Comparison of ENCODE assay signal across 19 cellular contexts in the genomic region with DNA sequence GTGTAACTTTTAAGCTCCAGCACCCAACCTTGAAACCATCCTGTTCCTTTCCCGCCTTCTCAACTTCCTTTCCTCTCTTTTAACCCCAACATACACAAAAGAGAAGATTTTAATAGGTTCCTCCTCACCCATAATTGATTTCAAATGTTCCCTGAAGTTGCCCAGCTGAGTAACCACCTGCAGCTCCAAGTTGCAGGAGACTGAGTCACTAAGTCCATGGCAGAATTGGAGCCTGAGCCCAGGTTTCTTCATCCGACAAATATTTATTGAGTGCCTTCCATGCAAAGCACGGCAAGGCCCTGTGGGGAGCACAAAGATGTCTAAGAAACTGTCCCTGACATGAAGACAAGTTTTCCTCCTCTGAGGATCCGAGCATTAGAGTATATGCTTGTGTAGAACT.
DNase-seq lines count a peak whose midpoint lies in the region; ATAC-seq, FAIRE-seq and TF ChIP-seq lines count a peak whose summit lies in the region.
"Had no signal": no experiment of that assay in that cellular context is flagged by ENCODE, and none has a peak within 500 bp of the region (broad histone marks: within the 10 kb centered on the region; RNA-seq: fewer than 3 reads in every experiment).

No MANE protein-coding gene starts in this region.

- H3K27ac ChIP-seq in K562 (ENCODE audit: extremely low read depth, low read depth, low read length), result no peak overlapping the region
- no peak overlapping the region for H3K27ac ChIP-seq in mesenchymal stem cell (ENCODE audit: low read length, poor library complexity, severe bottlenecking)
- H3K27ac ChIP-seq: BLaER1 had no signal

- no peak overlapping the region for H3K18ac ChIP-seq in mesenchymal stem cell (ENCODE audit: low read depth in 1 of 2, low read length in 2 of 2)

- no peak for TF ChIP-seq RAD21 in K562 (CRISPR knock-in tag; conservative IDR thresholded peaks at IDR 0.05 in 1 of 2, IDR thresholded peaks at IDR 0.05 in 1 of 2)

- H4K8ac ChIP-seq in mesenchymal stem cell (ENCODE audit: low read length), result no peak overlapping the region

- no peak overlapping the region for H3K14ac ChIP-seq in mesenchymal stem cell (ENCODE audit: low read length in 2 of 2)

- H3K4me3 ChIP-seq in K562 (no peak overlapping the region), mesenchymal stem cell (ENCODE audit: insufficient read depth in 1 of 2, low read depth in 1 of 2, low read length in 2 of 2) (peak overlapping the region in 1 of 2 experiments; percentile 12)
- H3K4me3 ChIP-seq: BLaER1, GM12878, GM23338 had no signal

- no peak for TF ChIP-seq CTCF in K562 (IDR thresholded peaks at IDR 0.05 in 2 of 3, conservative IDR thresholded peaks at IDR 0.05 in 1 of 3; ENCODE audit: insufficient read depth in 2 of 3, low read depth in 1 of 3, low read length in 3 of 3)

- H2BK5ac ChIP-seq in mesenchymal stem cell (ENCODE audit: low read depth, low read length, poor library complexity, severe bottlenecking), result no peak overlapping the region

- in situ Hi-C loops in K562 (cut with MboI), result loop anchor here (25.0 kb wide), 1 partner anchor 1377 kb away; no protein-coding TSS in a partner anchor

- no peak overlapping the region for H2BK120ac ChIP-seq in mesenchymal stem cell (ENCODE audit: low read depth, low read length)

- no peak overlapping the region for H3K4me2 ChIP-seq in K562 (ENCODE audit: insufficient read depth, low read length)
- H3K4me2 ChIP-seq in mesenchymal stem cell (ENCODE audit: low read length, poor library complexity, severe bottlenecking), result no peak overlapping the region
- H3K4me2 ChIP-seq: BLaER1, GM23338 had no signal

- H3K27me3 ChIP-seq in K562 (ENCODE audit: control insufficient read depth in 2 of 2, insufficient read depth in 2 of 2, low read length in 2 of 2) (peaks cover 2 to 18% of the 10 kb centered on the region in 2 experiments; a peak in 4 of 5 replicates), mesenchymal stem cell (ENCODE audit: control insufficient read depth in 1 of 2, insufficient read depth in 1 of 2, low read length in 2 of 2) (peaks cover 0 to 15% of the 10 kb centered on the region in 2 experiments)
- H3K27me3 ChIP-seq: BLaER1 had no signal

- H3K9me3 ChIP-seq in K562 (replicated peaks; ENCODE audit: control insufficient read depth, insufficient read depth, low read depth, low read length), result no peaks in the 10 kb centered on the region
- H3K9me3 ChIP-seq in mesenchymal stem cell (ENCODE audit: control insufficient read depth, low read length), result no peaks in the 10 kb centered on the region
- H3K9me3 ChIP-seq: BLaER1 had no signal

- no TSS peak for BruUV-seq in K562 (replicated peaks; lab: Mats Ljungman, UMichigan)

- H3K36me3 ChIP-seq in K562 (ENCODE audit: control insufficient read depth, insufficient read depth, low read length) (no peaks in the 10 kb centered on the region), mesenchymal stem cell (ENCODE audit: control insufficient read depth in 1 of 2, insufficient read depth in 2 of 2, low read depth in 1 of 2, low read length in 2 of 2) (no peaks in the 10 kb centered on the region)
- H3K36me3 ChIP-seq: BLaER1 had no signal

- peak; percentile 13 for DNase-seq in GM04503 (ENCODE audit: low read depth)
- DNase-seq in K562 (ENCODE audit: extremely low read depth in 1 of 4, low spot score in 3 of 4), result no peak
- DNase-seq in mesenchymal stem cell, result no peak
- DNase-seq in HuH-7.5 (ENCODE audit: low spot score), result no peak
- DNase-seq in T1000 (lab: John Stamatoyannopoulos, UW), result no peak
- DNase-seq: ACHN; CD8-positive, alpha-beta T cell; NCI-H1092; NCI-H146; NCI-H2081 treated with DMSO at 0.1 percent for 48 hours; NCI-H510A; NCI-H774 had no signal

- no peak overlapping the region for H2AK5ac ChIP-seq in mesenchymal stem cell (ENCODE audit: low read length, severe bottlenecking)

- H2BK12ac ChIP-seq in mesenchymal stem cell (ENCODE audit: low read length in 2 of 2), result no peak overlapping the region

- POLR2A ChIA-PET in K562 (lab: Yijun Ruan, JAX), result interaction anchor here (1.5 kb wide), 1 partner anchor 319 kb away, joined by 4 read pairs; no protein-coding TSS in a partner anchor

- no peak overlapping the region for H4K91ac ChIP-seq in mesenchymal stem cell (ENCODE audit: low read length)

- no peak for ATAC-seq in K562
- ATAC-seq in HG02571 (IDR thresholded peaks at IDR 0.05; ENCODE audit: unreplicated experiment), result no peak
- ATAC-seq in GM18517 (IDR thresholded peaks at IDR 0.05; ENCODE audit: unreplicated experiment), result no peak
- ATAC-seq: CD8-positive, alpha-beta T cell; HCT116; HepG2 had no signal

- TF ChIP-seq POLR2A in K562 (conservative IDR thresholded peaks at IDR 0.05), result no peak

- no peak overlapping the region for H3K23ac ChIP-seq in mesenchymal stem cell (ENCODE audit: low read length in 2 of 2)

- WGBS in K562 (ENCODE audit: insufficient coverage, low coverage, missing lambda C conversion rate), result 55% methylated on average over 4 of the region's 4 CpGs
- WGBS in mesenchymal stem cell, result 71% methylated on average over 4 of the region's 4 CpGs

- no peak for TF ChIP-seq EP300 in K562 (IDR thresholded peaks at IDR 0.05; ENCODE audit: low read length)

- CTCF ChIA-PET in K562 (lab: Yijun Ruan, JAX; ENCODE audit: low intra/inter-chr PET ratio), result interaction anchor here (0.6 to 2.6 kb wide), 3 partner anchors 283 to 1919 kb away, joined by 3 to 44 read pairs (median 14); no protein-coding TSS in a partner anchor

- H3K4me1 ChIP-seq in K562 (replicated peaks in 1 of 2; ENCODE audit: control insufficient read depth in 2 of 2, insufficient read depth in 2 of 2, low read length in 2 of 2) (no peaks in the 10 kb centered on the region), mesenchymal stem cell (ENCODE audit: control insufficient read depth, insufficient read depth, low read depth, low read length) (no peaks in the 10 kb centered on the region)

- no peak overlapping the region for H3K4ac ChIP-seq in mesenchymal stem cell (ENCODE audit: low read depth in 1 of 2, low read length in 2 of 2)

- no peaks in the 10 kb centered on the region for H3K9me1 ChIP-seq in K562 (ENCODE audit: control insufficient read depth, insufficient read depth, low read length)

- H4K20me1 ChIP-seq in K562 (replicated peaks; ENCODE audit: control insufficient read depth, insufficient read depth, low read length), result no peaks in the 10 kb centered on the region
- H4K20me1 ChIP-seq: BLaER1 had no signal

- intact Hi-C loops in K562 (cut with micrococcal nuclease), result loop anchor here (1.0 kb wide), 4 partner anchors 131 to 389 kb away; no protein-coding TSS in a partner anchor

- H3K79me2 ChIP-seq in K562 (ENCODE audit: control insufficient read depth, insufficient read depth, low read length), result no peaks in the 10 kb centered on the region

- H3K9ac ChIP-seq in K562 (ENCODE audit: insufficient read depth in 1 of 2, low read depth in 2 of 2, low read length in 2 of 2) (no peak overlapping the region), mesenchymal stem cell (ENCODE audit: low read length) (peak overlapping the region; percentile 52)
- H3K9ac ChIP-seq: BLaER1 had no signal

- H2AFZ ChIP-seq in K562 (ENCODE audit: low read depth, low read length) (no peak overlapping the region), mesenchymal stem cell (ENCODE audit: low read depth, low read length) (no peak overlapping the region)

- FAIRE-seq in K562 (lab: Jason Lieb, UNC), result no peak
- FAIRE-seq: GM12878, HepG2 had no signal

- no peak overlapping the region for H2BK15ac ChIP-seq in mesenchymal stem cell (ENCODE audit: low read depth, poor library complexity, severe bottlenecking)

- no peaks in the 10 kb centered on the region for H3K79me1 ChIP-seq in mesenchymal stem cell (replicated peaks; ENCODE audit: low read length, poor library complexity, severe bottlenecking)

TF ChIP-seq in K562, 482 proteins besides CTCF, POLR2A, EP300 and RAD21:
- 0 out of 2 replicates have a peak, but pooled peaks have one; percentile 47 for TF ChIP-seq NFIC (IDR thresholded peaks at IDR 0.05)
- TF ChIP-seq MECOM (CRISPR knock-in tag; IDR thresholded peaks at IDR 0.05), result no peak
- TF ChIP-seq CSDE1 (IDR thresholded peaks at IDR 0.05), result no peak
- TF ChIP-seq STAG1 (CRISPR knock-in tag; IDR thresholded peaks at IDR 0.05; ENCODE audit: borderline replicate concordance), result no peak
